ENCODE assay signal across 2 cellular contexts in genomic region chr1:161639193-161639592, GRCh38. TPM values are rescaled to one million over a fixed set of nuclear protein-coding genes. Genes with fewer than 3 reads are reported as not detected.
"Had no signal": no experiment of that assay in that cellular context is flagged by ENCODE, and none has a peak within 500 bp of the region (broad histone marks: within the 10 kb centered on the region; RNA-seq: fewer than 3 reads in every experiment).

No MANE protein-coding gene starts in this region.

RNA-seq across cellular contexts. Expression of gene FCGR3B, which starts 8.2 kb away (rescaled TPM):
- total RNA-seq: G401, GM12878 had no signal
- polyA plus RNA-seq: GM12878 had no signal

RNA-seq across cellular contexts. Expression of gene FCGR2B, which starts 23.8 kb away (rescaled TPM):
- total RNA-seq: G401 had no signal
